8 cellular contexts compared by ENCODE assay signal in the genomic region with DNA sequence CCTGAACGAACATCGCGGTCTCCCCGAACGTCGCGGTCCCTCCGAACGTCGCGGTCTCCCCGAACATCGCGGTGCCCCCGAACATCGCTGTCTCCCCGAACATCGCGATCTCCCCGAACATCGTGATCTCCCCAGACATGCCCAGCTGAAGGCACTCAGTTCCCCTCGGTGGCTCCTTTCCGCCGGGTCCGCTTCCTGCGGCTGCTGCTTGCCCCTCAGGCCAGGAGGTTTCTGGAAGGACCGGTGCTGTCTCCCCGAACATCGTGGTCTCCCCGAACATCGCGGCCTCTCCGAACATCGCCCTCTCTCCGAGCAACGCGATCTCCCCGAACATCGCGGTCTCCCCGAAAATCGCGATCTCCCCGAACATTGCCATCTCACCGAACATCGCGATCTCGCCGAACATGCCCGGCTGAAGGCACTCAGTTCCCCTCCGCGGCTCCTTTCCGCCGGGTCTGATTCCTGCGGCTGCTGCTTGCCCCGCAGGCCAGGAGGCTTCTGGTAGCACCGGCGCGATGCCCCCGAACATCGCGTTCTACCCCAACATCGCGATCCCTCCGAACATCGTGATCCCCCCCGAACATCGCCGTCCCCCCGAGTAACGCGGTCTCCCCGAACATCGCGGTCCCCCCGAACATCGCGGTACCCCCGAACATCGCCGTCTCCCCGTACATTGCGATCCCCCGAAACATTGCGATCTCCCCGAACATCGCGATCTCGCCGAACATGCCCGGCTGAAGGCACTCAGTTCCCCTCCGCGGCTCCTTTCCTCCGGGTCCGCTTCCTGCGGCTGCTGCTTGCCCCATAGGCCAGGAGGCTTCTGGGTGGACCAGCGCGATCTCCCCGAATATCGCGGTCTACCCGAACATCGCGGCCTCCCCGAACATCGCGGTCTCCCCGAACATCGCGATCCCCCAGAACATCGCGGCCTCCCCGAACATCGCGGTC. TPM values are rescaled to one million over a fixed set of nuclear protein-coding genes. Genes with fewer than 3 reads are reported as not detected.
DNase-seq lines count a peak whose midpoint lies in the region; ATAC-seq and TF ChIP-seq lines count a peak whose summit lies in the region.

No MANE protein-coding gene starts in this region.

- H3K36me3 ChIP-seq in WERI-Rb-1 (no peaks in the 10 kb centered on the region), esophagus muscularis mucosa (no peaks in the 10 kb centered on the region), neuronal stem cell (replicated peaks in 1 of 2; ENCODE audit: control insufficient read depth in 2 of 2, insufficient read depth in 2 of 2, low read length in 2 of 2) (no peaks in the 10 kb centered on the region)

- H3K27me3 ChIP-seq in WERI-Rb-1 (ENCODE audit: insufficient read depth, low read depth, severe bottlenecking) (peaks cover 32% of the 10 kb centered on the region), esophagus muscularis mucosa (peaks cover 0 to 98% (median 37%) of the 10 kb centered on the region in 4 donors), neuronal stem cell (ENCODE audit: control insufficient read depth in 3 of 3, insufficient read depth in 3 of 3, low read depth in 1 of 3, low read length in 3 of 3) (peaks cover 15 to 96% (median 61%) of the 10 kb centered on the region in 3 experiments)

- H3K9me3 ChIP-seq in WERI-Rb-1 (ENCODE audit: severe bottlenecking), result no peaks in the 10 kb centered on the region
- no peaks in the 10 kb centered on the region for H3K9me3 ChIP-seq in esophagus muscularis mucosa
- no peaks in the 10 kb centered on the region for H3K9me3 ChIP-seq in neuronal stem cell (replicated peaks in 1 of 2; ENCODE audit: control insufficient read depth in 2 of 2, insufficient read depth in 1 of 2, low read depth in 1 of 2, low read length in 2 of 2)

- peak overlapping the region; percentile 94 for H3K23ac ChIP-seq in neuronal stem cell (ENCODE audit: low read depth, low read length, poor library complexity)

- peak overlapping the region; percentile 56 for H2BK5ac ChIP-seq in neuronal stem cell (ENCODE audit: low read length)

- peak overlapping the region; percentile 90 for H3K4me2 ChIP-seq in neuronal stem cell (ENCODE audit: insufficient read depth, low read length, poor library complexity, severe bottlenecking)

- H3K4me1 ChIP-seq in esophagus muscularis mucosa (peaks cover 26 to 29% (median 28%) of the 10 kb centered on the region in 4 donors), neuronal stem cell (ENCODE audit: control insufficient read depth in 2 of 2, insufficient read depth in 1 of 2, low read depth in 1 of 2, low read length in 2 of 2) (peaks cover 8 to 10% of the 10 kb centered on the region in 2 donors)

- H3K4me3 ChIP-seq in WERI-Rb-1 (ENCODE audit: low read depth, low read length) (peak overlapping the region; percentile 61), esophagus muscularis mucosa (peak overlapping the region; percentile 46 to 65 (median 50)), neuronal stem cell (ENCODE audit: low read length in 2 of 2) (peak overlapping the region; percentile 50 to 83)

- peak overlapping the region; percentile 43 for H2AK5ac ChIP-seq in neuronal stem cell (ENCODE audit: low read depth, low read length)

- H3K14ac ChIP-seq in neuronal stem cell (ENCODE audit: low read length), result peak overlapping the region; percentile 74

- WGBS in esophagus muscularis mucosa, result 0% methylated on average over 31 of the region's 115 CpGs
- WGBS in neuronal stem cell (ENCODE audit: extremely low coverage in 2 of 2, insufficient read length in 2 of 2, insufficient replicate concordance in 1 of 2), 2 donors, result no CpG with 5 or more reads among the region's 115 CpGs

- no peaks in the 10 kb centered on the region for H3K79me1 ChIP-seq in neuronal stem cell (ENCODE audit: low read depth, low read length)

- H4K8ac ChIP-seq in neuronal stem cell (ENCODE audit: low read depth, low read length), result no peak overlapping the region

- peak overlapping the region; percentile 16 for H2BK120ac ChIP-seq in neuronal stem cell (ENCODE audit: low read depth, low read length)

- no peak overlapping the region for H4K91ac ChIP-seq in neuronal stem cell (ENCODE audit: low read depth, low read length, poor library complexity)

- no peak overlapping the region for H3K4ac ChIP-seq in neuronal stem cell (ENCODE audit: low read length)

- peak overlapping the region; percentile 92 for H3K18ac ChIP-seq in neuronal stem cell (ENCODE audit: low read length)

- no peak for TF ChIP-seq CTCF in WERI-Rb-1 (IDR thresholded peaks at IDR 0.05; ENCODE audit: low read depth, low read length)
- no peak for TF ChIP-seq CTCF in esophagus muscularis mucosa (IDR thresholded peaks at IDR 0.05)

- DNase-seq in DMS 273 (lab: John Stamatoyannopoulos, UW; ENCODE audit: unreplicated experiment) (peak; percentile 67), DMS 273 treated with DMSO at 0.1 percent for 48 hours (lab: John Stamatoyannopoulos, UW) (no peak), WERI-Rb-1 (no peak), esophagus muscularis mucosa (ENCODE audit: extremely low spot score) (no peak), neuronal stem cell (ENCODE audit: low spot score) (no peak), HuH-7 (ENCODE audit: low spot score) (no peak), amniotic stem cell (lab: John Stamatoyannopoulos, UW) (no peak)

- peak overlapping the region; percentile 88 for H3K9ac ChIP-seq in neuronal stem cell (ENCODE audit: low read depth, low read length, poor library complexity)

- H2BK15ac ChIP-seq in neuronal stem cell (ENCODE audit: low read length), result peak overlapping the region; percentile 78

- H2BK12ac ChIP-seq in neuronal stem cell (ENCODE audit: low read length), result peak overlapping the region; percentile 98

- no peak for ATAC-seq in HG03457 (IDR thresholded peaks at IDR 0.05; ENCODE audit: unreplicated experiment)

- no peak for TF ChIP-seq EP300 in esophagus muscularis mucosa (IDR thresholded peaks at IDR 0.05)

- intact Hi-C loops in esophagus muscularis mucosa (cut with DNase I), result no loop called here

- peak overlapping the region; percentile 96 for H2AFZ ChIP-seq in neuronal stem cell (ENCODE audit: low read length)

- H3K27ac ChIP-seq in WERI-Rb-1 (no peak overlapping the region), esophagus muscularis mucosa (replicated peaks in 1 of 4) (no peak overlapping the region), neuronal stem cell (replicated peaks; ENCODE audit: low read length) (no peak overlapping the region)

- TF ChIP-seq POLR2A in esophagus muscularis mucosa (IDR thresholded peaks at IDR 0.05; ENCODE audit: low read depth), result no peak

RNA-seq across cellular contexts. Expression of a gene that starts 0.8 kb away (rescaled TPM):
- under 1 TPM in 1 of 4 donors, not detected in 3; 0.17 TPM for total RNA-seq in esophagus muscularis mucosa
- 2.0 TPM for polyA plus RNA-seq in neuronal stem cell (2013, experiment 1 of 2)
- 2.1 TPM for polyA plus RNA-seq in neuronal stem cell (2013, experiment 2 of 2)

RNA-seq across cellular contexts. Expression of a gene that starts 22.7 kb away (rescaled TPM):
- under 1 TPM in 1 of 4 donors, not detected in 3; 0.39 TPM for total RNA-seq in esophagus muscularis mucosa
- polyA plus RNA-seq in neuronal stem cell (2013, experiment 1 of 2), result not detected
- 0.03 TPM for polyA plus RNA-seq in neuronal stem cell (2013, experiment 2 of 2)

RNA-seq across cellular contexts. Expression of a gene that starts 41.6 kb away (rescaled TPM):
- under 1 TPM in 2 of 4 donors, not detected in 2; 0.29 to 0.32 TPM for total RNA-seq in esophagus muscularis mucosa
- polyA plus RNA-seq in neuronal stem cell (2013, experiment 1 of 2), result 0.04 TPM
- polyA plus RNA-seq in neuronal stem cell (2013, experiment 2 of 2), result not detected
